24 cellular contexts compared by ENCODE assay signal in genomic region chr2:124112966-124113365, GRCh38.
DNase-seq lines count a peak whose midpoint lies in the region; ATAC-seq and TF ChIP-seq lines count a peak whose summit lies in the region.
"Had no signal": no experiment of that assay in that cellular context is flagged by ENCODE, and none has a peak within 500 bp of the region (broad histone marks: within the 10 kb centered on the region; RNA-seq: fewer than 3 reads in every experiment).

No MANE protein-coding gene starts in this region.

- H3K9ac ChIP-seq in PC-3 (ENCODE audit: low read length), result no peak overlapping the region

- H3K9me2 ChIP-seq in PC-3 (replicated peaks; ENCODE audit: low read length), result no peaks in the 10 kb centered on the region

- no peaks in the 10 kb centered on the region for H3K9me3 ChIP-seq in PC-3 (ENCODE audit: low read length)
- H3K9me3 ChIP-seq: left ventricle myocardium inferior, suprapubic skin had no signal

- no peak overlapping the region for H2AFZ ChIP-seq in PC-3 (ENCODE audit: low read length)
- H2AFZ ChIP-seq: PC-9 had no signal

- POLR2A ChIA-PET in PC-3 (lab: Charles Lee; ENCODE audit: unreplicated experiment), result no interaction called here

- ATAC-seq in PC-3, result no peak
- ATAC-seq in HG03520 (IDR thresholded peaks at IDR 0.05; ENCODE audit: unreplicated experiment), result no peak
- no peak for ATAC-seq in HG02759 (IDR thresholded peaks at IDR 0.05; ENCODE audit: unreplicated experiment)
- ATAC-seq: CD8-positive, alpha-beta T cell had no signal

- H3K4me2 ChIP-seq in PC-3 (ENCODE audit: low read length), result no peak overlapping the region
- H3K4me2 ChIP-seq: PC-9 had no signal

- H3K36me3 ChIP-seq in PC-3 (ENCODE audit: low read depth, low read length), result no peaks in the 10 kb centered on the region
- H3K36me3 ChIP-seq: cardiac muscle cell, left ventricle myocardium inferior, suprapubic skin had no signal

- H3F3A ChIP-seq in PC-3 (ENCODE audit: low read length, unreplicated experiment), result no peaks in the 10 kb centered on the region

- DNase-seq in EH (ENCODE audit: low read depth) (peak; percentile 59), PC-3 (peak; percentile 61), cardiac fibroblast (ENCODE audit: low read depth in 2 of 2) (peak; percentile 77 to 87), foreskin melanocyte (peak; percentile 82), NCI-H128 (lab: John Stamatoyannopoulos, UW; ENCODE audit: unreplicated experiment) (no peak), D341Med (ENCODE audit: low spot score) (no peak)
- DNase-seq: activated CD4-positive, alpha-beta T cell treated with anti-CD3 and anti-CD28 coated beads for 4 hours; activated T-cell treated with anti-CD3 and anti-CD28 coated beads, Interleukin-2, amount 50 U/mL, for 24 hours; AML-193; CD8-positive, alpha-beta T cell; cortex of kidney; endodermal cell; H9; left ventricle myocardium inferior; naive B cell; NCI-H1417; occipital lobe; PC-9; small intestine; stimulated activated CD4-positive, alpha-beta T cell treated with anti-CD3 and anti-CD28 coated beads, Interleukin-2, amount 100 ng/mL, for 24 hours had no signal

- 0 out of 2 replicates have a peak, but pooled peaks cover 5% of the 10 kb centered on the region for H3K4me1 ChIP-seq in PC-3 (ENCODE audit: insufficient read depth, low read length)
- H3K4me1 ChIP-seq: left ventricle myocardium inferior, suprapubic skin had no signal

- H3K27ac ChIP-seq in PC-3 (ENCODE audit: low read length), result no peak overlapping the region
- H3K27ac ChIP-seq: cardiac muscle cell, left ventricle myocardium inferior, PC-9, suprapubic skin had no signal

- no peaks in the 10 kb centered on the region for H4K20me1 ChIP-seq in PC-3 (ENCODE audit: low read length)

- no peaks in the 10 kb centered on the region for H3K79me2 ChIP-seq in PC-3 (ENCODE audit: low read length)

- no peaks in the 10 kb centered on the region for H3K27me3 ChIP-seq in PC-3 (ENCODE audit: low read length)
- H3K27me3 ChIP-seq: cardiac muscle cell, suprapubic skin had no signal

- TF ChIP-seq CTCF in PC-3 (conservative IDR thresholded peaks at IDR 0.05; ENCODE audit: low read depth, low read length) (no peak), cardiac fibroblast (IDR thresholded peaks at IDR 0.05; ENCODE audit: low read depth, low read length) (no peak)

- CTCF ChIA-PET in PC-3 (lab: Charles Lee), result no interaction called here

- no TSS peak for BruUV-seq in PC-3 (replicated peaks; lab: Mats Ljungman, UMichigan)

- intact Hi-C loops in PC-3 (cut with micrococcal nuclease), result no loop called here

- H3K4me3 ChIP-seq in PC-3 (ENCODE audit: low read length) (no peak overlapping the region), cardiac fibroblast (replicated peaks in 1 of 2; ENCODE audit: low read depth in 2 of 2, low read length in 2 of 2) (no peak overlapping the region)
- H3K4me3 ChIP-seq: cardiac muscle cell, left ventricle myocardium inferior, PC-9, suprapubic skin had no signal

Comparison
In these comparisons a context has a peak if more than half of its experiments do, and no peak if none do; other contexts are left out.
1. DNase-seq: peak in EH (single experiment), PC-3 (single experiment), cardiac fibroblast (2 of 2) and foreskin melanocyte (single experiment); none in NCI-H128 (single experiment) and D341Med (single experiment).